ENCODE assay signal across 2 cellular contexts in genomic region chr9:5851445-5851844, GRCh38.
TF ChIP-seq lines count a peak whose summit lies in the region.

No MANE protein-coding gene starts in this region.

TF ChIP-seq in HCT116, 20 proteins besides CTCF, POLR2A, EP300 and RAD21:
- TF ChIP-seq TCF7L2 (IDR thresholded peaks at IDR 0.05; ENCODE audit: borderline replicate concordance, extremely low read depth, insufficient read depth, insufficient read length) (no peak), YY1 (IDR thresholded peaks at IDR 0.05; ENCODE audit: extremely low read depth, insufficient replicate concordance, low read depth, low read length) (no peak), REST (IDR thresholded peaks at IDR 0.05; ENCODE audit: low read depth) (no peak), ZBTB33 (IDR thresholded peaks at IDR 0.05; ENCODE audit: extremely low read depth, insufficient replicate concordance, low read length) (no peak), FOSL1 (IDR thresholded peaks at IDR 0.05; ENCODE audit: low read depth) (0 out of 2 replicates have a peak, but pooled peaks have one; percentile 11), EZH2phosphoT487 (IDR thresholded peaks at IDR 0.05; ENCODE audit: borderline replicate concordance) (no peak), CBX3 (IDR thresholded peaks at IDR 0.05; ENCODE audit: low read depth) (no peak), ATF3 (IDR thresholded peaks at IDR 0.05) (no peak)
TF ChIP-seq in HCT116: peak in this region for 1.

TF ChIP-seq in K562, 482 proteins besides CTCF, POLR2A, EP300 and RAD21:
- TF ChIP-seq MCM3 (IDR thresholded peaks at IDR 0.05) (no peak), BDP1 (IDR thresholded peaks at IDR 0.05; ENCODE audit: insufficient read depth, insufficient read length) (no peak), FOSL1 (tag; conservative IDR thresholded peaks at IDR 0.05) (peak; percentile 85), SMARCA4 (IDR thresholded peaks at IDR 0.05) (peak; percentile 50; the same call in 1 of the 2 replicates), HDAC2 (IDR thresholded peaks at IDR 0.05) (0 out of 2 replicates have a peak, but pooled peaks have one; percentile 28), ZNF766 (CRISPR knock-in tag; conservative IDR thresholded peaks at IDR 0.05) (0 out of 2 replicates have a peak, but pooled peaks have one; percentile 40), DPF2 (IDR thresholded peaks at IDR 0.05) (0 out of 2 replicates have a peak, but pooled peaks have one; percentile 36), ARID1B (IDR thresholded peaks at IDR 0.05) (peak; percentile 36), HMBOX1 (IDR thresholded peaks at IDR 0.05) (peak; percentile 74; the same call in 1 of the 2 replicates), ATF3 (IDR thresholded peaks at IDR 0.05) (peak; percentile 56; the same call in 1 of the 2 replicates), ATF3 (CRISPR knock-in tag; conservative IDR thresholded peaks at IDR 0.05) (no peak), TAF1 (IDR thresholded peaks at IDR 0.05; ENCODE audit: control insufficient read depth, extremely low read depth, insufficient read depth, low read length, severe bottlenecking) (no peak), NR2C2 (CRISPR knock-in tag; IDR thresholded peaks at IDR 0.05) (no peak), NR2C2 (tag; IDR thresholded peaks at IDR 0.05) (peak; percentile 72), CEBPG (CRISPR knock-in tag; IDR thresholded peaks at IDR 0.05) (no peak), CEBPG (tag; conservative IDR thresholded peaks at IDR 0.05 in 1 of 2, IDR thresholded peaks at IDR 0.05 in 1 of 2) (peak; percentile 50 to 73; a peak in 2 of 4 replicates), NR2C1 (IDR thresholded peaks at IDR 0.05) (no peak), NR2C1 (tag; IDR thresholded peaks at IDR 0.05) (0 out of 2 replicates have a peak, but pooled peaks have one; percentile 13), ZFX (CRISPR knock-in tag; IDR thresholded peaks at IDR 0.05) (peak; percentile 27; the same call in 1 of the 2 replicates), CXXC5 (CRISPR knock-in tag; IDR thresholded peaks at IDR 0.05) (0 out of 2 replicates have a peak, but pooled peaks have one; percentile 31), RCOR1 (IDR thresholded peaks at IDR 0.05; ENCODE audit: borderline replicate concordance in 1 of 2, low read depth in 2 of 2, low read length in 2 of 2) (peak in 1 of 2 experiments; percentile 46; a peak in 1 of 4 replicates), JUN (IDR thresholded peaks at IDR 0.05; ENCODE audit: borderline replicate concordance, low read depth, low read length) (peak; percentile 35; the same call in 1 of the 2 replicates), JUN (CRISPR knock-in tag; IDR thresholded peaks at IDR 0.05; ENCODE audit: borderline replicate concordance) (no peak), ZNF134 (CRISPR knock-in tag; conservative IDR thresholded peaks at IDR 0.05) (no peak), CEBPB (tag; IDR thresholded peaks at IDR 0.05) (peak; percentile 83), SOX6 (IDR thresholded peaks at IDR 0.05) (peak; percentile 54; the same call in 1 of the 2 replicates), SRF (CRISPR knock-in tag; IDR thresholded peaks at IDR 0.05) (peak; percentile 93 to 95), CBFA2T3 (IDR thresholded peaks at IDR 0.05) (0 out of 2 replicates have a peak, but pooled peaks have one; percentile 40), RREB1 (CRISPR knock-in tag; IDR thresholded peaks at IDR 0.05) (no peak), CTCFL (IDR thresholded peaks at IDR 0.05; ENCODE audit: borderline replicate concordance, insufficient read depth, low read depth, low read length, poor library complexity, severe bottlenecking) (no peak), JUND (IDR thresholded peaks at IDR 0.05; ENCODE audit: borderline replicate concordance, low read depth, low read length) (peak; percentile 45; the same call in 1 of the 2 replicates), JUND (tag; IDR thresholded peaks at IDR 0.05; ENCODE audit: borderline replicate concordance, low read depth, low read length) (0 out of 3 replicates have a peak, but pooled peaks have one; percentile 15), THRAP3 (IDR thresholded peaks at IDR 0.05; ENCODE audit: borderline replicate concordance) (no peak)
